In genomic region chr14:90846511-90846910, GRCh38 we compare ENCODE assay signal across 20 cellular contexts. TPM values are rescaled to one million over a fixed set of nuclear protein-coding genes. Genes with fewer than 3 reads are reported as not detected.
A peak's percentile ranks its signal among the peaks of the same experiment; 100 is the strongest.
DNase-seq lines count a peak whose midpoint lies in the region; ATAC-seq and TF ChIP-seq lines count a peak whose summit lies in the region.
"Had no signal": no experiment of that assay in that cellular context is flagged by ENCODE, and none has a peak within 500 bp of the region (broad histone marks: within the 10 kb centered on the region; RNA-seq: fewer than 3 reads in every experiment).

No MANE protein-coding gene starts in this region.

- no peak for TF ChIP-seq CTCF in mammary epithelial cell (conservative IDR thresholded peaks at IDR 0.05 in 1 of 2, IDR thresholded peaks at IDR 0.05 in 1 of 2; ENCODE audit: extremely low read depth in 1 of 2, insufficient read depth in 1 of 2, low read depth in 1 of 2, low read length in 2 of 2)

- no peaks in the 10 kb centered on the region for H3K79me2 ChIP-seq in mammary epithelial cell (ENCODE audit: insufficient read depth, low read length)

- no peak overlapping the region for H3K9ac ChIP-seq in mammary epithelial cell (ENCODE audit: insufficient read depth, low read length)
- H3K9ac ChIP-seq: SK-N-SH had no signal

- H3K4me3 ChIP-seq in mammary epithelial cell (replicated peaks in 1 of 3; ENCODE audit: insufficient read depth in 1 of 3, low read depth in 2 of 3, low read length in 3 of 3) = no peak overlapping the region
- H3K4me3 ChIP-seq: left lung, MG63, mucosa of descending colon, Peyer's patch, testis had no signal

- no TSS peak for BruUV-seq in mammary epithelial cell (replicated peaks; lab: Mats Ljungman, UMichigan)

- H3K4me2 ChIP-seq in mammary epithelial cell (ENCODE audit: insufficient read depth, low read depth, low read length) = peak overlapping the region; percentile 5
- H3K4me2 ChIP-seq: SK-N-SH had no signal

- peak; percentile 64 for DNase-seq in ELR (ENCODE audit: low read depth)
- DNase-seq in M059J (ENCODE audit: low read depth) = peak; percentile 52
- DNase-seq in mammary epithelial cell = peak; percentile 89
- DNase-seq in myocyte (ENCODE audit: low read depth) = peak; percentile 90
- DNase-seq in OCI-M2 (lab: John Stamatoyannopoulos, UW; ENCODE audit: unreplicated experiment) = no peak
- DNase-seq in NCI-H187 (lab: John Stamatoyannopoulos, UW) = no peak
- no peak for DNase-seq in foreskin melanocyte
- DNase-seq: activated CD4-positive, CD25-positive, alpha-beta regulatory T cell treated with anti-CD3 and anti-CD28 coated beads, Interleukin-2, amount 50 U/mL, for 72 hours; activated naive CD8-positive, alpha-beta T cell treated with anti-CD3 and anti-CD28 coated beads, Interleukin-2, amount 10 ng/mL, durations not matched to agents 7 days and 5 days; CD8-positive, alpha-beta T cell; DMS53; left lung; MG63; mucosa of descending colon; Peyer's patch; SK-N-SH; T1000; testis had no signal

- CTCF ChIA-PET in mammary epithelial cell (lab: Charles Lee; ENCODE audit: low non-redundant PET) = no interaction called here

- in situ Hi-C loops in mammary epithelial cell (cut with MboI; ENCODE audit: low sequenced_read_pairs in 2 of 2) = no loop called here

- ATAC-seq in HG03520 (IDR thresholded peaks at IDR 0.05; ENCODE audit: unreplicated experiment) = no peak
- ATAC-seq: CD8-positive, alpha-beta T cell; left lung; mucosa of descending colon had no signal

- no peak overlapping the region for H3K27ac ChIP-seq in mammary epithelial cell (ENCODE audit: insufficient read depth, low read depth, low read length)
- H3K27ac ChIP-seq: left lung, neutrophil, Peyer's patch, testis had no signal

- dilution Hi-C loops in mammary epithelial cell (cut with HindIII; ENCODE audit: low sequenced_read_pairs) = loop anchor here (10.0 kb wide), 1 partner anchor 178 kb away; no protein-coding TSS in a partner anchor

- no peak overlapping the region for H2AFZ ChIP-seq in mammary epithelial cell (ENCODE audit: low read depth, low read length)

- peaks cover 19% of the 10 kb centered on the region for H3K4me1 ChIP-seq in mammary epithelial cell (ENCODE audit: insufficient read depth, low read length)
- H3K4me1 ChIP-seq: left lung, Peyer's patch, testis had no signal

- intact Hi-C loops in mammary epithelial cell (cut with micrococcal nuclease) = no loop called here

- H3K27me3 ChIP-seq in mammary epithelial cell (ENCODE audit: insufficient read depth, low read length) = no peaks in the 10 kb centered on the region
- H3K27me3 ChIP-seq: left lung, MG63, neutrophil, Peyer's patch, testis had no signal

- H4K20me1 ChIP-seq in mammary epithelial cell (ENCODE audit: insufficient read depth, low read length) = no peaks in the 10 kb centered on the region

- no peaks in the 10 kb centered on the region for H3K9me3 ChIP-seq in mammary epithelial cell (replicated peaks; ENCODE audit: insufficient read depth, low read length)
- H3K9me3 ChIP-seq: left lung, MG63, mucosa of descending colon, neutrophil, Peyer's patch, SK-N-SH, testis had no signal

- H3K36me3 ChIP-seq in mammary epithelial cell (ENCODE audit: insufficient read depth, low read length) = no peaks in the 10 kb centered on the region
- H3K36me3 ChIP-seq: left lung, MG63, Peyer's patch had no signal

- 22% methylated on average over 4 of the region's 4 CpGs for WGBS in mammary epithelial cell (ENCODE audit: low coverage, missing lambda C conversion rate)

RNA-seq across cellular contexts. Expression of gene TTC7B, which starts 30.3 kb away (rescaled TPM):
- total RNA-seq in M059J (2014; rRNA removed; shearing (Covaris generic)) = 10.6 and 18.0 TPM in 2 replicates
- 10 to 100 TPM; 15.2 to 29.3 TPM for total RNA-seq in mammary epithelial cell
- 23.0 TPM for polyA plus RNA-seq in mammary epithelial cell
- polyA minus RNA-seq in mammary epithelial cell = 119 TPM
- 40.6 and 42.1 TPM in 2 replicates for total RNA-seq in myocyte
- 32.9 TPM for polyA plus RNA-seq in myocyte (2012)

Comparison
In these comparisons a context has a peak if more than half of its experiments do, and no peak if none do; other contexts are left out.
1. DNase-seq: peak in ELR (single experiment), M059J (single experiment), mammary epithelial cell (single experiment) and myocyte (single experiment); none in OCI-M2 (single experiment), NCI-H187 (0 of 2) and foreskin melanocyte (single experiment).